11 cellular contexts compared by ENCODE assay signal in the genomic region with DNA sequence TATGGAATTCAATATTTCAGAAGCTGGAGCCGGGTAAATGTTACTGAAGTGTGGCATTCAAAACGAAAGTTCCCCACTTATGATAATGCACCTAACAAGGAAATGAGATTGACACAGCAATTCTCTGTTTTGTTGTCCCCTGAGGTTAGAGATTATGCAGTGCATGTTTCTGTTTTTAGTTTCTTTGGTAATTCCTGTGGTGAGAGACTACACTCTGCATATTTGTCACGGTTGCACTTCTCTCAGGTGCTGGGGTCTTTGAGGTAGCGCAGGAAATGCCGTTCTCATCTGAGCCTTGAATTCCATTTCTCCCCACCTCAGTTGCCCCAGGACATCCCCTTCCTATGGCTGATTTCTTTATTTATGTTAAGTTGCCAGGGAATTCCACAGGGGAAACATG. TPM values are rescaled to one million over a fixed set of nuclear protein-coding genes. Genes with fewer than 3 reads are reported as not detected.
DNase-seq lines count a peak whose midpoint lies in the region; ATAC-seq, FAIRE-seq and TF ChIP-seq lines count a peak whose summit lies in the region.
"Had no signal": no experiment of that assay in that cellular context is flagged by ENCODE, and none has a peak within 500 bp of the region (broad histone marks: within the 10 kb centered on the region; RNA-seq: fewer than 3 reads in every experiment).

No MANE protein-coding gene starts in this region.

- DNase-seq in keratinocyte (ENCODE audit: low read depth, low spot score) (no peak), UCSD-AML1 (lab: John Stamatoyannopoulos, UW; ENCODE audit: unreplicated experiment) (no peak), SIG-M5 (lab: John Stamatoyannopoulos, UW) (no peak), Peyer's patch (no peak)
- DNase-seq: activated T-cell treated with anti-CD3 and anti-CD28 coated beads, Interleukin-2, amount 50 U/mL, for 48 hours; EL; NCI-H524 had no signal

- TF ChIP-seq CTCF in keratinocyte (optimal IDR thresholded peaks at IDR 0.05 in 1 of 3, IDR thresholded peaks at IDR 0.05 in 1 of 3, conservative IDR thresholded peaks at IDR 0.05 in 1 of 3; ENCODE audit: extremely low read depth in 1 of 3, insufficient read depth in 2 of 3, low read length in 3 of 3) = no peak
- no peak for TF ChIP-seq CTCF in Peyer's patch (IDR thresholded peaks at IDR 0.05)

- TF ChIP-seq POLR2A in Peyer's patch (IDR thresholded peaks at IDR 0.05) = no peak

- H3K9me1 ChIP-seq in keratinocyte (ENCODE audit: control insufficient read depth, extremely low read depth, insufficient read depth, low read length) = no peaks in the 10 kb centered on the region

- peak overlapping the region; percentile 9 for H3K4me2 ChIP-seq in keratinocyte (ENCODE audit: control insufficient read depth, extremely low read depth, insufficient read depth, low read depth, low read length)

- H3K9ac ChIP-seq in keratinocyte (ENCODE audit: control insufficient read depth, extremely low read depth, insufficient read depth, low read length) = no peak overlapping the region

- ATAC-seq in GM18873 (IDR thresholded peaks at IDR 0.05; ENCODE audit: low FRiP score, unreplicated experiment) = peak; percentile 100
- ATAC-seq in GM21576 (IDR thresholded peaks at IDR 0.05; ENCODE audit: unreplicated experiment) = peak; percentile 100
- peak; percentile 100 for ATAC-seq in HG03159 (IDR thresholded peaks at IDR 0.05; ENCODE audit: unreplicated experiment)

- H3K4me1 ChIP-seq in keratinocyte (ENCODE audit: control insufficient read depth, extremely low read depth, insufficient read depth, low read length) (no peaks in the 10 kb centered on the region), Peyer's patch (no peaks in the 10 kb centered on the region)

- H3K27ac ChIP-seq in keratinocyte (ENCODE audit: control insufficient read depth, insufficient read depth, low read length) = no peak overlapping the region
- H3K27ac ChIP-seq in Peyer's patch = no peak overlapping the region

- no peak overlapping the region for H2AFZ ChIP-seq in keratinocyte (ENCODE audit: control insufficient read depth, low read length)

- FAIRE-seq in keratinocyte (lab: Jason Lieb, UNC) = no peak

- no peaks in the 10 kb centered on the region for H3K9me3 ChIP-seq in keratinocyte (ENCODE audit: control insufficient read depth, low read depth, low read length)
- H3K9me3 ChIP-seq in Peyer's patch = no peaks in the 10 kb centered on the region

- H3K36me3 ChIP-seq in keratinocyte (ENCODE audit: control insufficient read depth in 2 of 2, extremely low read depth in 1 of 2, insufficient read depth in 2 of 2, low read length in 2 of 2) = no peaks in the 10 kb centered on the region
- H3K36me3 ChIP-seq in Peyer's patch = no peaks in the 10 kb centered on the region

- H3K27me3 ChIP-seq in keratinocyte (ENCODE audit: control insufficient read depth, extremely low read depth, insufficient read depth, low read length) = no peaks in the 10 kb centered on the region
- H3K27me3 ChIP-seq in Peyer's patch = no peaks in the 10 kb centered on the region

- no peaks in the 10 kb centered on the region for H3K79me2 ChIP-seq in keratinocyte (ENCODE audit: control insufficient read depth, insufficient read depth, low read length)

- no peak overlapping the region for H3K4me3 ChIP-seq in keratinocyte (ENCODE audit: control insufficient read depth in 2 of 3, extremely low read depth in 1 of 3, insufficient read depth in 2 of 3, low read depth in 1 of 3, low read length in 3 of 3)
- H3K4me3 ChIP-seq in Peyer's patch = no peak overlapping the region

- dilution Hi-C loops in keratinocyte (cut with MboI; ENCODE audit: extremely low pct_ligation_motif_present, low sequenced_read_pairs) = no loop called here

- no peaks in the 10 kb centered on the region for H4K20me1 ChIP-seq in keratinocyte (ENCODE audit: control insufficient read depth, extremely low read depth, insufficient read depth, low read length)

RNA-seq across cellular contexts. Expression of gene BEND4, which starts 15.3 kb away (rescaled TPM):
- not detected in 3 replicates for polyA plus RNA-seq in keratinocyte
- not detected for polyA plus RNA-seq in keratinocyte (2011; ENCODE audit: low read depth)
- not detected in 2 replicates for polyA plus RNA-seq in keratinocyte (2011; cell fraction: cytosol; rRNA removed)
- not detected in 2 replicates for polyA plus RNA-seq in keratinocyte (2011; cell fraction: nucleus; rRNA removed)
- polyA plus RNA-seq in keratinocyte (2012; ENCODE audit: low replicate concordance) = not detected in 2 replicates
- 0.03 TPM in 1 of 3 replicates, not detected in the others for polyA minus RNA-seq in keratinocyte
- not detected for polyA minus RNA-seq in keratinocyte (2011; cell fraction: cytosol; rRNA and poly(A)+ RNA removed)
- not detected in 2 replicates for polyA minus RNA-seq in keratinocyte (2011; cell fraction: nucleus; rRNA and poly(A)+ RNA removed)
- 1 to 10 TPM in 2 of 4 donors, under 1 TPM in 2; 0.47 to 7.4 (median 1.3) TPM for total RNA-seq in Peyer's patch
- total RNA-seq: fibroblast of villous mesenchyme had no signal
